In genomic region chr20:23147964-23148720, GRCh38 we compare ENCODE assay signal across 7 cellular contexts.
DNase-seq lines count a peak whose midpoint lies in the region; ATAC-seq and TF ChIP-seq lines count a peak whose summit lies in the region.

No MANE protein-coding gene starts in this region.

- POLR2A ChIA-PET in HEK293T (lab: Yijun Ruan, JAX), result no interaction called here

- no peaks in the 10 kb centered on the region for H3K9me3 Mint-ChIP-seq in dendritic cell treated with granulocyte-macrophage colony-stimulating factor and Interleukin-4, amounts not matched to agents 40 ng/mL and 50 ng/mL, for 4 days
- H3K9me3 Mint-ChIP-seq in nephron progenitor cell, result peaks cover 17% of the 10 kb centered on the region

- CTCF ChIA-PET in HEK293T (lab: Yijun Ruan, JAX), result no interaction called here

- H3K27me3 Mint-ChIP-seq in dendritic cell treated with granulocyte-macrophage colony-stimulating factor and Interleukin-4, amounts not matched to agents 40 ng/mL and 50 ng/mL, for 4 days, result no peaks in the 10 kb centered on the region
- H3K27me3 Mint-ChIP-seq in nephron progenitor cell (ENCODE audit: low read depth, poor library complexity), result peaks cover 11% of the 10 kb centered on the region

- peak overlapping the region; percentile 45 for H3K4me3 Mint-ChIP-seq in dendritic cell treated with granulocyte-macrophage colony-stimulating factor and Interleukin-4, amounts not matched to agents 40 ng/mL and 50 ng/mL, for 4 days
- no peak overlapping the region for H3K4me3 Mint-ChIP-seq in nephron progenitor cell

- intact Hi-C loops in dendritic cell treated with granulocyte-macrophage colony-stimulating factor and Interleukin-4, amounts not matched to agents 40 ng/mL and 50 ng/mL, for 4 days (cut with micrococcal nuclease), result loop anchor here (5.0 kb wide), 1 partner anchor 61 kb away; the partner anchor contains the start of gene CD93

- TF ChIP-seq CTCF in nephron progenitor cell (IDR thresholded peaks at IDR 0.05), result no peak

- H3K27ac Mint-ChIP-seq in dendritic cell treated with granulocyte-macrophage colony-stimulating factor and Interleukin-4, amounts not matched to agents 40 ng/mL and 50 ng/mL, for 4 days, result peak overlapping the region; percentile 88
- peak overlapping the region; percentile 16 for H3K27ac Mint-ChIP-seq in nephron progenitor cell

- peaks cover 97% of the 10 kb centered on the region for H3K4me1 Mint-ChIP-seq in dendritic cell treated with granulocyte-macrophage colony-stimulating factor and Interleukin-4, amounts not matched to agents 40 ng/mL and 50 ng/mL, for 4 days (ENCODE audit: low read depth)
- peaks cover 29% of the 10 kb centered on the region for H3K4me1 Mint-ChIP-seq in nephron progenitor cell

- DNase-seq in RPMI8226, result peak; percentile 34
- no peak for DNase-seq in nephron progenitor cell
- no peak for DNase-seq in HEK293T (ENCODE audit: extremely low spot score)
- DNase-seq in NCI-H1694 (lab: John Stamatoyannopoulos, UW), result no peak

- no peaks in the 10 kb centered on the region for H3K36me3 Mint-ChIP-seq in dendritic cell treated with granulocyte-macrophage colony-stimulating factor and Interleukin-4, amounts not matched to agents 40 ng/mL and 50 ng/mL, for 4 days (ENCODE audit: low read depth)
- no peaks in the 10 kb centered on the region for H3K36me3 Mint-ChIP-seq in nephron progenitor cell (ENCODE audit: low read depth)

- ATAC-seq in GM18517 (IDR thresholded peaks at IDR 0.05; ENCODE audit: unreplicated experiment) (peak; percentile 65), HG02884 (IDR thresholded peaks at IDR 0.05; ENCODE audit: unreplicated experiment) (peak; percentile 71)

TF ChIP-seq in HEK293T, 16 proteins besides CTCF, POLR2A, EP300 and RAD21:
- TF ChIP-seq BHLHE40 (IDR thresholded peaks at IDR 0.05; ENCODE audit: borderline replicate concordance) (no peak), TARDBP (IDR thresholded peaks at IDR 0.05) (no peak), HDGF (IDR thresholded peaks at IDR 0.05; ENCODE audit: borderline replicate concordance) (no peak), LEF1 (IDR thresholded peaks at IDR 0.05; ENCODE audit: borderline replicate concordance) (no peak), ELF4 (IDR thresholded peaks at IDR 0.05) (no peak), FOXK2 (IDR thresholded peaks at IDR 0.05) (no peak), SUZ12 (IDR thresholded peaks at IDR 0.05) (no peak), ZNF384 (IDR thresholded peaks at IDR 0.05) (no peak), NFRKB (IDR thresholded peaks at IDR 0.05) (no peak), L3MBTL2 (conservative IDR thresholded peaks at IDR 0.05) (no peak), FOXA1 (IDR thresholded peaks at IDR 0.05) (no peak)
